12 cellular contexts compared by ENCODE assay signal in the genomic region with DNA sequence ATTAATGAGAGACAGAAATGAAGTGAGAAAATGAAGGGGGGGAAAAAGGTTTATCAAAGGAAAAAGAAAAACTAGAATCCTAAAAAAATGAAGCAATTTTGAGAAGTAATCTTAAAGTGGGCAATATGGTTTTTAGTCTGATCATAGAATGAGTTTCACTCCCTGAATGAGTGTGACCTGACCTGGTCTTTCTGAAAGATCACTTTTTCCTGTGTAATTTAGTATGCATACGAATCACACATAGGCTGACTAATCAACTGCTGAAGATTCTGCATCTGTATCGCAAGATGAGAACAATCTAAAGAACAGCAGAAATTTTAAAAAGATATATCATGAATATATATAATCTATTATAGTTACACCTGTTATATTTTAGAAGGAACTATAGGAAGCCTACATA. TPM values are rescaled to one million over a fixed set of nuclear protein-coding genes. Genes with fewer than 3 reads are reported as not detected.
DNase-seq lines count a peak whose midpoint lies in the region; ATAC-seq and TF ChIP-seq lines count a peak whose summit lies in the region.
"Had no signal": no experiment of that assay in that cellular context is flagged by ENCODE, and none has a peak within 500 bp of the region (broad histone marks: within the 10 kb centered on the region; RNA-seq: fewer than 3 reads in every experiment).

No MANE protein-coding gene starts in this region.

- H3K27ac Mint-ChIP-seq in activated T-helper 17 cell treated with anti-CD3 and anti-CD28 coated beads, Interleukin-2, amount 50 U/mL, for 72 hours = peak overlapping the region; percentile 78
- no peak overlapping the region for H3K27ac Mint-ChIP-seq in glutamatergic neuron (ENCODE audit: unreplicated experiment)

- no peaks in the 10 kb centered on the region for H3K9me3 Mint-ChIP-seq in activated T-helper 17 cell treated with anti-CD3 and anti-CD28 coated beads, Interleukin-2, amount 50 U/mL, for 72 hours
- H3K9me3 Mint-ChIP-seq in glutamatergic neuron (ENCODE audit: unreplicated experiment) = peaks cover 2% of the 10 kb centered on the region

- no peak for DNase-seq in NCI-H146 (lab: John Stamatoyannopoulos, UW)
- no peak for DNase-seq in NCI-H524 treated with DMSO at 0.1 percent for 48 hours (lab: John Stamatoyannopoulos, UW)
- no peak for DNase-seq in iPS-NIHi7 (ENCODE audit: extremely low spot score)
- no peak for DNase-seq in glutamatergic neuron
- DNase-seq: BE2C; MV-4-11; naive thymus-derived CD4-positive, alpha-beta T cell; NCI-H510A treated with DMSO at 0.1 percent for 48 hours had no signal

- H3K27me3 Mint-ChIP-seq in activated T-helper 17 cell treated with anti-CD3 and anti-CD28 coated beads, Interleukin-2, amount 50 U/mL, for 72 hours = no peaks in the 10 kb centered on the region
- H3K27me3 Mint-ChIP-seq in glutamatergic neuron (ENCODE audit: unreplicated experiment) = no peaks in the 10 kb centered on the region
- H3K27me3 Mint-ChIP-seq: naive thymus-derived CD4-positive, alpha-beta T cell had no signal

- no peaks in the 10 kb centered on the region for H3K36me3 Mint-ChIP-seq in activated T-helper 17 cell treated with anti-CD3 and anti-CD28 coated beads, Interleukin-2, amount 50 U/mL, for 72 hours (ENCODE audit: low read depth)
- peaks cover 9% of the 10 kb centered on the region for H3K36me3 Mint-ChIP-seq in glutamatergic neuron (ENCODE audit: unreplicated experiment)

- ATAC-seq in GM18498 (IDR thresholded peaks at IDR 0.05; ENCODE audit: unreplicated experiment) (peak; percentile 56), GM19455 (IDR thresholded peaks at IDR 0.05; ENCODE audit: unreplicated experiment) (peak; percentile 78), HG03045 (IDR thresholded peaks at IDR 0.05; ENCODE audit: unreplicated experiment) (peak; percentile 42)
- peak; percentile 90 for ATAC-seq in activated T-helper 17 cell treated with anti-CD3 and anti-CD28 coated beads, Interleukin-2, amount 50 U/mL, for 72 hours (replicated peaks)
- ATAC-seq: naive thymus-derived CD4-positive, alpha-beta T cell had no signal

- peak overlapping the region; percentile 47 for H3K4me3 Mint-ChIP-seq in activated T-helper 17 cell treated with anti-CD3 and anti-CD28 coated beads, Interleukin-2, amount 50 U/mL, for 72 hours
- H3K4me3 Mint-ChIP-seq in glutamatergic neuron (ENCODE audit: unreplicated experiment) = no peak overlapping the region

- H3K4me1 Mint-ChIP-seq in activated T-helper 17 cell treated with anti-CD3 and anti-CD28 coated beads, Interleukin-2, amount 50 U/mL, for 72 hours = peaks cover 15% of the 10 kb centered on the region
- H3K4me1 Mint-ChIP-seq in glutamatergic neuron (ENCODE audit: low read depth, unreplicated experiment) = no peaks in the 10 kb centered on the region

- TF ChIP-seq CTCF in glutamatergic neuron (IDR thresholded peaks at IDR 0.05; ENCODE audit: partially characterized antibody, unreplicated experiment) = no peak

RNA-seq across cellular contexts. Expression of a gene that starts 11.3 kb away (rescaled TPM):
- total RNA-seq in activated T-helper 17 cell treated with anti-CD3 and anti-CD28 coated beads, Interleukin-2, amount 50 U/mL, for 72 hours = 10 to 100 TPM; 29.8 to 41.1 TPM
- 20.6 TPM for total RNA-seq in glutamatergic neuron (ENCODE audit: unreplicated experiment)

RNA-seq across cellular contexts. Expression of a gene that starts 57.9 kb away (rescaled TPM):
- total RNA-seq in activated T-helper 17 cell treated with anti-CD3 and anti-CD28 coated beads, Interleukin-2, amount 50 U/mL, for 72 hours = 1 to 10 TPM; 6.0 to 7.0 TPM
- 0.83 TPM for total RNA-seq in glutamatergic neuron (ENCODE audit: unreplicated experiment)
